Comparison of ENCODE assay signal across 2 cellular contexts in genomic region chrX:151753313-151754041, GRCh38.
TF ChIP-seq lines count a peak whose summit lies in the region.

No MANE protein-coding gene starts in this region.

TF ChIP-seq in A549, 52 proteins besides CTCF, POLR2A, EP300 and RAD21:
- TF ChIP-seq BCL3 (IDR thresholded peaks at IDR 0.05) (no peak), CBX8 (IDR thresholded peaks at IDR 0.05) (no peak), SREBF2 (IDR thresholded peaks at IDR 0.05) (no peak), NPAS2 (CRISPR knock-in tag; IDR thresholded peaks at IDR 0.05; ENCODE audit: borderline replicate concordance) (no peak), FOSL2 (IDR thresholded peaks at IDR 0.05) (no peak), FOSL2 (CRISPR knock-in tag; IDR thresholded peaks at IDR 0.05) (no peak), JUN (IDR thresholded peaks at IDR 0.05) (no peak), TP53 (CRISPR knock-in tag; IDR thresholded peaks at IDR 0.05) (no peak), HMGXB4 (CRISPR knock-in tag; IDR thresholded peaks at IDR 0.05; ENCODE audit: borderline replicate concordance) (no peak), ESRRA (IDR thresholded peaks at IDR 0.05; ENCODE audit: borderline replicate concordance, low read length) (no peak), HOXB13 (CRISPR knock-in tag; IDR thresholded peaks at IDR 0.05; ENCODE audit: low read depth) (no peak), GATA3 (IDR thresholded peaks at IDR 0.05; ENCODE audit: borderline replicate concordance) (no peak), HES2 (IDR thresholded peaks at IDR 0.05) (no peak), KDM1A (IDR thresholded peaks at IDR 0.05; ENCODE audit: low read depth) (no peak), EHF (CRISPR knock-in tag; IDR thresholded peaks at IDR 0.05) (no peak), ATOH8 (CRISPR knock-in tag; IDR thresholded peaks at IDR 0.05; ENCODE audit: low read depth) (no peak), CEBPB (IDR thresholded peaks at IDR 0.05) (peak; percentile 65 to 91; a peak in 3 of 4 replicates), REST (IDR thresholded peaks at IDR 0.05) (0 out of 2 replicates have a peak, but pooled peaks have one; percentile 52), MAX (IDR thresholded peaks at IDR 0.05) (peak; percentile 10; the same call in 1 of the 2 replicates), FOXS1 (CRISPR knock-in tag; IDR thresholded peaks at IDR 0.05) (no peak), JUNB (IDR thresholded peaks at IDR 0.05) (no peak), RARB (CRISPR knock-in tag; IDR thresholded peaks at IDR 0.05) (no peak), POLR2AphosphoS2 (conservative IDR thresholded peaks at IDR 0.05; ENCODE audit: low read length) (no peak), HDAC2 (IDR thresholded peaks at IDR 0.05) (no peak), TFCP2L1 (CRISPR knock-in tag; IDR thresholded peaks at IDR 0.05) (no peak), E2F6 (IDR thresholded peaks at IDR 0.05; ENCODE audit: borderline replicate concordance, low read depth) (no peak), RNF2 (IDR thresholded peaks at IDR 0.05; ENCODE audit: borderline replicate concordance, low read depth) (no peak), CHD2 (IDR thresholded peaks at IDR 0.05; ENCODE audit: low read length, partially characterized antibody) (no peak), SMC3 (IDR thresholded peaks at IDR 0.05) (peak; percentile 94)

TF ChIP-seq in K562, 482 proteins besides CTCF, POLR2A, EP300 and RAD21 (continues in another document):
- 0 out of 2 replicates have a peak, but pooled peaks have one; percentile 31 for TF ChIP-seq RB1 (IDR thresholded peaks at IDR 0.05; ENCODE audit: low read depth)
- TF ChIP-seq HBP1 (CRISPR knock-in tag; IDR thresholded peaks at IDR 0.05), result no peak
- TF ChIP-seq ATF1 (CRISPR knock-in tag; IDR thresholded peaks at IDR 0.05), result no peak
- peak; percentile 14; the same call in 1 of the 2 replicates for TF ChIP-seq ATF1 (tag; IDR thresholded peaks at IDR 0.05)
- no peak for TF ChIP-seq ID3 (CRISPR knock-in tag; IDR thresholded peaks at IDR 0.05)
- TF ChIP-seq ID3 (tag; IDR thresholded peaks at IDR 0.05), result no peak
- no peak for TF ChIP-seq ZNF79 (CRISPR knock-in tag; IDR thresholded peaks at IDR 0.05; ENCODE audit: low read depth)
- no peak for TF ChIP-seq ZNF512 (tag; IDR thresholded peaks at IDR 0.05)
- 0 out of 2 replicates have a peak, but pooled peaks have one; percentile 36 for TF ChIP-seq CC2D1A (IDR thresholded peaks at IDR 0.05)
- peak; percentile 60; the same call in 1 of the 2 replicates for TF ChIP-seq REST (CRISPR knock-in tag; IDR thresholded peaks at IDR 0.05; ENCODE audit: low read depth)
- no peak for TF ChIP-seq SNRNP70 (optimal IDR thresholded peaks at IDR 0.05; ENCODE audit: low read depth, low read length)
- no peak for TF ChIP-seq HLTF (IDR thresholded peaks at IDR 0.05)
- no peak for TF ChIP-seq TAL1 (IDR thresholded peaks at IDR 0.05)
- no peak for TF ChIP-seq U2AF1 (optimal IDR thresholded peaks at IDR 0.05; ENCODE audit: low read depth, low read length)
- TF ChIP-seq NCOA1 (IDR thresholded peaks at IDR 0.05; ENCODE audit: low read depth), result no peak
- no peak for TF ChIP-seq PCBP1 (IDR thresholded peaks at IDR 0.05; ENCODE audit: low read depth, low read length, poor library complexity, severe bottlenecking)
- 0 out of 2 replicates have a peak, but pooled peaks have one; percentile 18 for TF ChIP-seq CREM (IDR thresholded peaks at IDR 0.05; ENCODE audit: low read depth)
- no peak for TF ChIP-seq MLX (CRISPR knock-in tag; conservative IDR thresholded peaks at IDR 0.05)
- no peak for TF ChIP-seq ZBTB12 (CRISPR knock-in tag; IDR thresholded peaks at IDR 0.05)
- no peak for TF ChIP-seq ZKSCAN8 (CRISPR knock-in tag; IDR thresholded peaks at IDR 0.05)
- no peak for TF ChIP-seq ZNF699 (CRISPR knock-in tag; IDR thresholded peaks at IDR 0.05; ENCODE audit: insufficient replicate concordance)
- no peak for TF ChIP-seq ZNF507 (tag; conservative IDR thresholded peaks at IDR 0.05)
- no peak for TF ChIP-seq THRA (IDR thresholded peaks at IDR 0.05)
- no peak for TF ChIP-seq POLR2AphosphoS2 (IDR thresholded peaks at IDR 0.05; ENCODE audit: low read length)
- no peak for TF ChIP-seq ZNF318 (IDR thresholded peaks at IDR 0.05; ENCODE audit: borderline replicate concordance in 1 of 2, low read depth in 1 of 2)
- TF ChIP-seq JUN (IDR thresholded peaks at IDR 0.05; ENCODE audit: borderline replicate concordance, low read depth, low read length), result no peak
- TF ChIP-seq JUN (CRISPR knock-in tag; IDR thresholded peaks at IDR 0.05; ENCODE audit: borderline replicate concordance), result no peak
- TF ChIP-seq GTF2F1 (IDR thresholded peaks at IDR 0.05; ENCODE audit: low read depth, low read length), result no peak
- peak; percentile 89 for TF ChIP-seq SMC3 (conservative IDR thresholded peaks at IDR 0.05; ENCODE audit: insufficient read depth, low read depth, low read length)
- TF ChIP-seq PHF21A (IDR thresholded peaks at IDR 0.05; ENCODE audit: borderline replicate concordance, low read depth), result no peak
